Comparison of ENCODE assay signal across 11 cellular contexts in the genomic region with DNA sequence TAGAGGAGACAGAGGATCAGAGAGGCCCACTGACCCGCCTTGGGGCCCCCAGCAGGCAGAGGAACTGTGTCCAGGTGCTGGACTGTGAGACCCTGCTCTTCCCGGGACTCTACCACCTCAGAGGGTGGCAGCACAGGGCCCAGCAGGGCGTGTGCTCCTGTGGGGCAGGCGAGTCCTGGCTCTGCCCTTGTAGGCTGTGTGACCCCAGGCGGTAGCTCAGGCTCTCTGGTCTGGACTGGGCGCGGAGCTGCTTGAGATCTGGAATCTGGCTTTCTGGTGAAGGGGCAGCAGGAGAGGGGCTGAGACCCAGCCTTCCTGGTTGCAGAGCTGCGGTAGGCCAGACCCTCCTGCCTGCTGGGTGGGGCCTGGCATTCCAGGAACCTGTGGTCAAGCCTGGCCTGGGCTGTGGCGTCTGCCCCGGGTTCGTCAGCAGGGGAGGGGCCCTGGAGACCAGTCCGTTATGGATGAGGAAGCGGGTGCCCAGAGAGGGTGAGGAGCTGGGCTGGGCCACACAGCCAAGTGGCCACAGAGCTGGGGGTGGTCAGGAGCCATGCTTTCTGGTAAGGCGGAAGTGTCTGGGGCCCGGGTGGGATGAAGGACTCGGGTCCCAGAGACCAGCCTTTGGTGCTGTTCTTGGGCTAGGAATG. TPM values are rescaled to one million over a fixed set of nuclear protein-coding genes. Genes with fewer than 3 reads are reported as not detected.
DNase-seq lines count a peak whose midpoint lies in the region; ATAC-seq and TF ChIP-seq lines count a peak whose summit lies in the region.
"Had no signal": no experiment of that assay in that cellular context is flagged by ENCODE, and none has a peak within 500 bp of the region (broad histone marks: within the 10 kb centered on the region; RNA-seq: fewer than 3 reads in every experiment).

No MANE protein-coding gene starts in this region.

- no peaks in the 10 kb centered on the region for H3K27me3 Mint-ChIP-seq in natural killer cell (ENCODE audit: low read depth in 2 of 2)
- peaks cover 0 to 3% of the 10 kb centered on the region in 2 donors for H3K27me3 Mint-ChIP-seq in natural killer cell treated with Interleukin-12 subunit alpha and Interleukin-12 subunit beta and Interleukin-15 and Interleukin-18, amount 100 ng/mL, for 72 hours

- H3K9me3 ChIP-seq in muscle layer of duodenum (ENCODE audit: control insufficient read depth in 1 of 2, low read length in 2 of 2) (no peaks in the 10 kb centered on the region), aorta (ENCODE audit: control insufficient read depth, low read length) (no peaks in the 10 kb centered on the region)

- DNase-seq in natural killer cell, result no peak
- no peak for DNase-seq in natural killer cell treated with Interleukin-12 subunit alpha and Interleukin-12 subunit beta and Interleukin-15 and Interleukin-18, amount 100 ng/mL, for 72 hours (ENCODE audit: low spot score)
- peak; percentile 89 to 90 for DNase-seq in aorta
- DNase-seq in Kasumi-1 (lab: John Stamatoyannopoulos, UW), result no peak
- DNase-seq: activated CD8-positive, alpha-beta memory T cell treated with anti-CD3 and anti-CD28 coated beads, Interleukin-2, amount 50 U/mL, for 4 hours; NCI-H1436 had no signal

- H3K4me3 ChIP-seq in muscle layer of duodenum (ENCODE audit: low read depth in 1 of 2, low read length in 2 of 2) (peak overlapping the region in 1 of 2 donors; percentile 25), aorta (ENCODE audit: low read length in 2 of 2) (no peak overlapping the region)

- H3K27ac Mint-ChIP-seq in natural killer cell, result peak overlapping the region in 1 of 2 donors; percentile 80
- H3K27ac Mint-ChIP-seq in natural killer cell treated with Interleukin-12 subunit alpha and Interleukin-12 subunit beta and Interleukin-15 and Interleukin-18, amount 100 ng/mL, for 72 hours, result peak overlapping the region in 1 of 2 donors; percentile 54

- H3K27me3 ChIP-seq in muscle layer of duodenum (ENCODE audit: low read depth, low read length) (no peaks in the 10 kb centered on the region), aorta (ENCODE audit: control insufficient read depth in 1 of 2, insufficient read depth in 2 of 2, low read length in 1 of 2) (no peaks in the 10 kb centered on the region)

- H3K4me3 Mint-ChIP-seq in natural killer cell, result peak overlapping the region; percentile 25
- H3K4me3 Mint-ChIP-seq in natural killer cell treated with Interleukin-12 subunit alpha and Interleukin-12 subunit beta and Interleukin-15 and Interleukin-18, amount 100 ng/mL, for 72 hours, result no peak overlapping the region

- H3K27ac ChIP-seq in muscle layer of duodenum (ENCODE audit: low read length), result peak overlapping the region; percentile 60
- H3K27ac ChIP-seq in aorta (ENCODE audit: low read depth in 1 of 2, low read length in 2 of 2), result no peak overlapping the region

- H3K4me1 ChIP-seq in muscle layer of duodenum (ENCODE audit: control insufficient read depth in 1 of 2, insufficient read depth in 2 of 2, low read length in 2 of 2) (peaks cover 20 to 73% of the 10 kb centered on the region in 2 donors), aorta (ENCODE audit: control insufficient read depth in 1 of 2, insufficient read depth in 2 of 2, low read length in 2 of 2) (no peaks in the 10 kb centered on the region)

- no peaks in the 10 kb centered on the region for H3K36me3 Mint-ChIP-seq in natural killer cell
- H3K36me3 Mint-ChIP-seq in natural killer cell treated with Interleukin-12 subunit alpha and Interleukin-12 subunit beta and Interleukin-15 and Interleukin-18, amount 100 ng/mL, for 72 hours, result no peaks in the 10 kb centered on the region
- H3K36me3 Mint-ChIP-seq: immature natural killer cell had no signal

- H3K36me3 ChIP-seq in muscle layer of duodenum (ENCODE audit: control insufficient read depth in 1 of 2, insufficient read depth in 2 of 2, low read length in 2 of 2), result no peaks in the 10 kb centered on the region
- H3K36me3 ChIP-seq in aorta (ENCODE audit: control insufficient read depth in 1 of 2, insufficient read depth in 2 of 2, low read length in 1 of 2), result no peaks in the 10 kb centered on the region

- ATAC-seq in natural killer cell (peak in 2 of 3 donors; percentile 12 to 43), esophagus mucosa (peak; percentile 2), aorta (ENCODE audit: low FRiP score) (no peak), GM21447 (IDR thresholded peaks at IDR 0.05; ENCODE audit: unreplicated experiment) (no peak), GM21526 (IDR thresholded peaks at IDR 0.05; ENCODE audit: low FRiP score, unreplicated experiment) (no peak)
- no peak for ATAC-seq in natural killer cell treated with Interleukin-12 subunit alpha and Interleukin-12 subunit beta and Interleukin-15 and Interleukin-18, amount 100 ng/mL, for 72 hours

- H3K4me1 Mint-ChIP-seq in natural killer cell, result peaks cover 18 to 46% of the 10 kb centered on the region in 2 donors
- peaks cover 13 to 21% of the 10 kb centered on the region in 2 donors for H3K4me1 Mint-ChIP-seq in natural killer cell treated with Interleukin-12 subunit alpha and Interleukin-12 subunit beta and Interleukin-15 and Interleukin-18, amount 100 ng/mL, for 72 hours (ENCODE audit: low read depth in 2 of 2)

- no peaks in the 10 kb centered on the region for H3K9me3 Mint-ChIP-seq in natural killer cell
- H3K9me3 Mint-ChIP-seq in natural killer cell treated with Interleukin-12 subunit alpha and Interleukin-12 subunit beta and Interleukin-15 and Interleukin-18, amount 100 ng/mL, for 72 hours, result no peaks in the 10 kb centered on the region
- H3K9me3 Mint-ChIP-seq: immature natural killer cell had no signal

- WGBS in aorta, 2 donors, result 91 to 92% methylated on average over 16 of the region's 16 CpGs

- intact Hi-C loops in natural killer cell (cut with micrococcal nuclease) (no loop called here), aorta (cut with DNase I) (no loop called here)

- no peak for TF ChIP-seq CTCF in natural killer cell (IDR thresholded peaks at IDR 0.05)

RNA-seq across cellular contexts. Expression of gene RXRA, which starts 46.5 kb away (rescaled TPM):
- total RNA-seq in natural killer cell (10 to 100 TPM; 30.9 to 64.1 (median 42.2) TPM), esophagus mucosa (52.4 TPM), aorta (10 to 100 TPM; 47.5 to 67.8 TPM)
- 1 to 10 TPM; 3.8 to 4.9 TPM for total RNA-seq in natural killer cell treated with Interleukin-12 subunit alpha and Interleukin-12 subunit beta and Interleukin-15 and Interleukin-18, amount 100 ng/mL, for 72 hours
- polyA plus RNA-seq in aorta, result 10 to 100 TPM; 17.7 to 18.0 TPM

Comparison
In these comparisons a context has a peak if more than half of its experiments do, and no peak if none do; other contexts are left out.
1. ATAC-seq: peak in natural killer cell (2 of 3) and esophagus mucosa (single experiment); none in natural killer cell treated with Interleukin-12 subunit alpha and Interleukin-12 subunit beta and Interleukin-15 and Interleukin-18, amount 100 ng/mL, for 72 hours (0 of 2), aorta (single experiment), GM21447 (single experiment) and GM21526 (single experiment).
2. DNase-seq: peak in aorta (2 of 2); none in natural killer cell (single experiment), natural killer cell treated with Interleukin-12 subunit alpha and Interleukin-12 subunit beta and Interleukin-15 and Interleukin-18, amount 100 ng/mL, for 72 hours (single experiment) and Kasumi-1 (0 of 2).